Comparison of ENCODE assay signal across 30 cellular contexts in the genomic region with DNA sequence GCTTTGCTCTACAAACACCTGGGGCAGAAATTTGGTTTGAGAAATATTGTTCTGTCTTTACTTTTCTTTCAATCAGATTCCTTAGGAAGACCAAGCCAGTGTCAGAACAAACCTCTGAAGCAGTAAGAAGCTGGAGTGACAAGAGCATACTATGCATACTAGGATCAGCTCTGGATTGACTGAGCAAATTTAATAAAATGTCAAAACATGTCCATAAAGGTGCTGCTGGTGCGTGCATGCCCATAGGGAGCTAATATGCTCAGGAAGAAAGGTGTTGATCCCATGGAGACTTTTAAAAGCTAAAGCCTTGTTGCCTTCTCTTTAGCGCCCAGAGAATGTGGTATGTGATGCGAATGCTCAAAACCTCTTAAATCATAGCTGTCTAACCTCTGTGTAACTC.
"Had no signal": no experiment of that assay in that cellular context is flagged by ENCODE, and none has a peak within 500 bp of the region (broad histone marks: within the 10 kb centered on the region; RNA-seq: fewer than 3 reads in every experiment).

No MANE protein-coding gene starts in this region.

- H3K27me3 ChIP-seq: adrenal gland, ascending aorta, body of pancreas, brain microvascular endothelial cell, breast epithelium, cardiac muscle cell had no signal

- H3K36me3 ChIP-seq: adrenal gland, ascending aorta, brain microvascular endothelial cell, breast epithelium, cardiac muscle cell had no signal

- DNase-seq: activated effector memory CD4-positive, alpha-beta T cell treated with anti-CD3 and anti-CD28 coated beads, Interleukin-2, amount 50 U/mL, for 16 hours; activated effector memory CD4-positive, alpha-beta T cell treated with Interleukin-2 at 50 U/mL for 16 hours; activated gamma-delta T cell; activated gamma-delta T cell treated with Interleukin-2 at 50 U/mL for 16 hours; activated naive CD4-positive, alpha-beta T cell; activated naive CD4-positive, alpha-beta T cell treated with anti-CD3 and anti-CD28 coated beads for 36 hours; activated naive CD4-positive, alpha-beta T cell treated with anti-CD3 and anti-CD28 coated beads, Interleukin-2, amount 10 ng/mL, durations not matched to agents 7 days and 5 days; activated naive CD4-positive, alpha-beta T cell treated with anti-CD3 and anti-CD28 coated beads, Interleukin-2, amount 50 U/mL, for 16 hours; activated naive CD4-positive, alpha-beta T cell treated with Interleukin-2 at 50 U/mL for 16 hours; activated naive CD8-positive, alpha-beta T cell treated with anti-CD3 and anti-CD28 coated beads for 36 hours; activated naive CD8-positive, alpha-beta T cell treated with anti-CD3 and anti-CD28 coated beads, Interleukin-2, amount 10 ng/mL, durations not matched to agents 7 days and 5 days; activated naive CD8-positive, alpha-beta T cell treated with anti-CD3 and anti-CD28 coated beads, Interleukin-2, amount 50 U/mL, for 24 hours; activated T-cell treated with anti-CD3 and anti-CD28 coated beads, Interleukin-2, amount 50 U/mL, for 1 hour; activated T-cell treated with anti-CD3 and anti-CD28 coated beads, Interleukin-2, amount 50 U/mL, for 24 hours; activated T-cell treated with anti-CD3 and anti-CD28 coated beads, Interleukin-2, amount 50 U/mL, for 4 hours; activated T-cell treated with anti-CD3 and anti-CD28 coated beads, Interleukin-2, amount 50 U/mL, for 48 hours; activated T-cell treated with anti-CD3 and anti-CD28 coated beads, Interleukin-2, amount 50 U/mL, for 72 hours; adrenal gland; amniotic stem cell; amygdala; anterior cingulate cortex; aorta; body of pancreas; brain microvascular endothelial cell; caudate nucleus; central memory CD4-positive, alpha-beta T cell; cerebellar nuclear complex had no signal

- H3K27ac ChIP-seq: adrenal gland, ascending aorta, body of pancreas, brain microvascular endothelial cell, breast epithelium, cardiac muscle cell had no signal

- H3K4me3 ChIP-seq: adrenal gland, ascending aorta, body of pancreas, breast epithelium, cardiac muscle cell had no signal

- H3K9me3 ChIP-seq: adrenal gland, ascending aorta, body of pancreas, breast epithelium had no signal
